ENCODE assay signal across 8 cellular contexts in genomic region chr2:121284424-121285076, GRCh38. TPM values are rescaled to one million over a fixed set of nuclear protein-coding genes. Genes with fewer than 3 reads are reported as not detected.
DNase-seq lines count a peak whose midpoint lies in the region; TF ChIP-seq lines count a peak whose summit lies in the region.

No MANE protein-coding gene starts in this region.

- no peak for DNase-seq in T-helper 2 cell treated with Interferon-gamma antibody and Interleukin-4, amounts not matched to agents 5 μg/mL and 100 μg/mL, for 36 hours (ENCODE audit: low spot score)
- DNase-seq in T-helper 2 cell (no peak), RWPE1 (ENCODE audit: low spot score) (no peak), left ventricle myocardium inferior (no peak), skeletal muscle cell (ENCODE audit: low read depth) (no peak), inferior parietal cortex (ENCODE audit: extremely low spot score) (no peak), MM.1S (no peak), ACHN (no peak)

- H3K27ac ChIP-seq in RWPE1 (peak overlapping the region; percentile 83), left ventricle myocardium inferior (replicated peaks) (no peak overlapping the region), MM.1S (ENCODE audit: low read length) (no peak overlapping the region)

- no peaks in the 10 kb centered on the region for H3K9me3 Mint-ChIP-seq in T-helper 2 cell treated with Interferon-gamma antibody and Interleukin-4, amounts not matched to agents 5 μg/mL and 100 μg/mL, for 36 hours

- no peak overlapping the region for H3K4me2 ChIP-seq in MM.1S (ENCODE audit: low read depth, low read length)

- no peak overlapping the region for H3K27ac Mint-ChIP-seq in T-helper 2 cell treated with Interferon-gamma antibody and Interleukin-4, amounts not matched to agents 5 μg/mL and 100 μg/mL, for 36 hours

- H3K9me3 ChIP-seq in left ventricle myocardium inferior (replicated peaks): no peaks in the 10 kb centered on the region
- H3K9me3 ChIP-seq in MM.1S (replicated peaks; ENCODE audit: insufficient read depth, low read length): no peaks in the 10 kb centered on the region

- H3K27me3 Mint-ChIP-seq in T-helper 2 cell treated with Interferon-gamma antibody and Interleukin-4, amounts not matched to agents 5 μg/mL and 100 μg/mL, for 36 hours (ENCODE audit: low read depth): peaks cover 50% of the 10 kb centered on the region

- POLR2A ChIA-PET in RWPE1 (lab: Yijun Ruan, JAX; ENCODE audit: low non-redundant PET): no interaction called here

- in situ Hi-C loops in ACHN (cut with HindIII; ENCODE audit: low pct_ligation_motif_present, low pct_unique_long_range_greater_than_20kb, low sequenced_read_pairs): no loop called here

- peak overlapping the region; percentile 57 for H3K4me3 Mint-ChIP-seq in T-helper 2 cell treated with Interferon-gamma antibody and Interleukin-4, amounts not matched to agents 5 μg/mL and 100 μg/mL, for 36 hours

- TF ChIP-seq CTCF in RWPE1 (conservative IDR thresholded peaks at IDR 0.05; ENCODE audit: low read depth) (no peak), left ventricle myocardium inferior (IDR thresholded peaks at IDR 0.05; ENCODE audit: borderline replicate concordance) (no peak), MM.1S (IDR thresholded peaks at IDR 0.05; ENCODE audit: low read length) (no peak)

- no peaks in the 10 kb centered on the region for H3K9me2 ChIP-seq in MM.1S (replicated peaks; ENCODE audit: insufficient read depth, low read length)

- H3K4me1 Mint-ChIP-seq in T-helper 2 cell treated with Interferon-gamma antibody and Interleukin-4, amounts not matched to agents 5 μg/mL and 100 μg/mL, for 36 hours (ENCODE audit: low read depth): peaks cover 3% of the 10 kb centered on the region

- H3K36me3 ChIP-seq in left ventricle myocardium inferior: no peaks in the 10 kb centered on the region
- no peaks in the 10 kb centered on the region for H3K36me3 ChIP-seq in MM.1S (replicated peaks; ENCODE audit: insufficient read depth, low read length)

- H3F3A ChIP-seq in MM.1S (ENCODE audit: insufficient read depth, low read length): no peaks in the 10 kb centered on the region

- H3K4me1 ChIP-seq in left ventricle myocardium inferior (peaks cover 13% of the 10 kb centered on the region), MM.1S (ENCODE audit: low read length) (no peaks in the 10 kb centered on the region)

- H3K27me3 ChIP-seq in left ventricle myocardium inferior (ENCODE audit: low read depth) (peaks cover 61% of the 10 kb centered on the region), MM.1S (replicated peaks; ENCODE audit: insufficient read depth, low read length) (no peaks in the 10 kb centered on the region)

- H3K79me2 ChIP-seq in MM.1S (ENCODE audit: low read length): no peaks in the 10 kb centered on the region

- CTCF ChIA-PET in RWPE1 (lab: Yijun Ruan, JAX): no interaction called here

- H3K4me3 ChIP-seq in left ventricle myocardium inferior: peak overlapping the region; percentile 66
- peak overlapping the region; percentile 13 for H3K4me3 ChIP-seq in skeletal muscle cell (ENCODE audit: low read depth, low read length)
- no peak overlapping the region for H3K4me3 ChIP-seq in MM.1S (ENCODE audit: low read length)

- no peak overlapping the region for H2AFZ ChIP-seq in MM.1S (ENCODE audit: low read length)

- no peaks in the 10 kb centered on the region for H4K20me1 ChIP-seq in MM.1S (ENCODE audit: insufficient read depth, low read length)

- H3K9ac ChIP-seq in MM.1S (ENCODE audit: low read length): no peak overlapping the region

- no peaks in the 10 kb centered on the region for H3K36me3 Mint-ChIP-seq in T-helper 2 cell treated with Interferon-gamma antibody and Interleukin-4, amounts not matched to agents 5 μg/mL and 100 μg/mL, for 36 hours (ENCODE audit: low read depth)

- intact Hi-C loops in left ventricle myocardium inferior (cut with micrococcal nuclease): no loop called here

RNA-seq across cellular contexts. Expression of gene TFCP2L1, which starts 0.5 kb away (rescaled TPM):
- total RNA-seq in left ventricle myocardium inferior: 0.14 TPM
